Comparison of ENCODE assay signal across 1 cellular context in genomic region chr9:31320507-31320906, GRCh38.
TF ChIP-seq lines count a peak whose summit lies in the region.

No MANE protein-coding gene starts in this region.

TF ChIP-seq in HepG2, 621 proteins besides CTCF, POLR2A, EP300 and RAD21:
- no peak for TF ChIP-seq ZNF674 (CRISPR knock-in tag; IDR thresholded peaks at IDR 0.05; ENCODE audit: low read depth)
- TF ChIP-seq CCDC6 (CRISPR knock-in tag; IDR thresholded peaks at IDR 0.05): no peak
- no peak for TF ChIP-seq POLR2AphosphoS5 (IDR thresholded peaks at IDR 0.05; ENCODE audit: low read depth, low read length)
- TF ChIP-seq DNMT3B (CRISPR knock-in tag; conservative IDR thresholded peaks at IDR 0.05): no peak
- TF ChIP-seq MXD1 (CRISPR knock-in tag; IDR thresholded peaks at IDR 0.05): no peak
- no peak for TF ChIP-seq SALL1 (CRISPR knock-in tag; IDR thresholded peaks at IDR 0.05)
- TF ChIP-seq, protein P1, sequence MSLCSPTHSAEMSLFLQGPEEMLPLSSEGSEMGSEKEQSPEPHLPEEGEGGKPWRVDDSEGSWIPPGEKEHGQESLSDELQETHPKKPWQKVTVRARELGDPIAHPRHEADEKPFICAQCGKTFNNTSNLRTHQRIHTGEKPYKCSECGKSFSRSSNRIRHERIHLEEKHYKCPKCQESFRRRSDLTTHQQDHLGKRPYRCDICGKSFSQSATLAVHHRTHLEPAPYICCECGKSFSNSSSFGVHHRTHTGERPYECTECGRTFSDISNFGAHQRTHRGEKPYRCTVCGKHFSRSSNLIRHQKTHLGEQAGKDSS (CRISPR knock-in tag; IDR thresholded peaks at IDR 0.05; ENCODE audit: borderline replicate concordance, low read depth): no peak
- TF ChIP-seq ADNP (CRISPR knock-in tag; IDR thresholded peaks at IDR 0.05): no peak
- TF ChIP-seq FOXM1 (CRISPR knock-in tag; IDR thresholded peaks at IDR 0.05): no peak
